14 cellular contexts compared by ENCODE assay signal in the genomic region with DNA sequence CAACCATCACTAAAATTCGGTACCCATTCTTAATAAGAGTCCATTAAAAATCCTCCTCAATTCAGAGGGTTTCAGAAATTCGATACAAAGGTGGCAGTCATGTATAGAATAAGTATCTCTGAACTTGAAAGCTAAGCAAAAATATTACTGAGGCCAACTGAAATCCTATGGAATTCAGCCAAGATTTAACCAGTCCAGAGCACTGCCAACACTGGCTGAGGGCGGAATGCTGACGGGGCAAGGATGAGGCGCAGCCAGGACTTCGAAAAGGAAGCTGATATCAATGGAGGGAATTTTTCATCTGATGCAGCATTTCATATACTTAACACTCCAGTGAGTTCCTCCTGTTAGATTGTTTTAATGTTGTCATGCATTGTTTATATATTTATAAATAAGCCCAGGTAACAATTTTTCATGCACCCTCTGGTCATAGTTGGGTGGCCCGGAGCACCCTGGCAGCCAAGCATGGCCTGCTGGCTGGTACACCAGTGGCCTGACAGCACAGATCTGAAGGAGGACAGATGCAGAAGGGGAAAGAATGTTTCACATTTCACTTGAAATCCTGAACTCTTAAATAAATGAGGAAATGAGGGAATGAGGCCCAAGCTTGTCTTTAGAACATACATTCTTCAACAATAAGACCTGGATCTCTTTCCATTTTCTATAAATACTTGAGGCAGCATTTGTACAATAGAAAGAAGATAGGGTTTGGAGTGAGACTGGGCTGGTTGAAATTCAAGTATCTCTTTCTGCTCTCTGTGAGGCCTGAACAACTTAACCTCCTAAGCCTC. TPM values are rescaled to one million over a fixed set of nuclear protein-coding genes. Genes with fewer than 3 reads are reported as not detected.
DNase-seq lines count a peak whose midpoint lies in the region; ATAC-seq and TF ChIP-seq lines count a peak whose summit lies in the region.
"Had no signal": no experiment of that assay in that cellular context is flagged by ENCODE, and none has a peak within 500 bp of the region (broad histone marks: within the 10 kb centered on the region; RNA-seq: fewer than 3 reads in every experiment).

No MANE protein-coding gene starts in this region.

- POLR2A ChIA-PET in CD8-positive, alpha-beta T cell (lab: Charles Lee) = interaction anchor here (1.3 kb wide), 1 partner anchor 20 kb away, joined by 3 read pairs; no protein-coding TSS in a partner anchor

- no peaks in the 10 kb centered on the region for H3K9me3 Mint-ChIP-seq in CD8-positive, alpha-beta T cell
- H3K9me3 Mint-ChIP-seq in nephron progenitor cell = no peaks in the 10 kb centered on the region

- no peak for ATAC-seq in CD8-positive, alpha-beta T cell
- ATAC-seq in left colon (no peak), GM18870 (IDR thresholded peaks at IDR 0.05; ENCODE audit: unreplicated experiment) (no peak)

- CTCF ChIA-PET in CD8-positive, alpha-beta T cell (lab: Charles Lee) = no interaction called here

- DNase-seq in CD8-positive, alpha-beta T cell = no peak
- peak; percentile 48 for DNase-seq in fibroblast of gingiva (ENCODE audit: low read depth)
- no peak for DNase-seq in nephron progenitor cell
- DNase-seq in left colon = no peak
- DNase-seq in medulla oblongata (ENCODE audit: extremely low spot score) = no peak
- no peak for DNase-seq in H7
- DNase-seq: brain microvascular endothelial cell, GM23248 had no signal

- H3K27me3 Mint-ChIP-seq in CD8-positive, alpha-beta T cell (ENCODE audit: low read depth) = no peaks in the 10 kb centered on the region
- no peaks in the 10 kb centered on the region for H3K27me3 Mint-ChIP-seq in nephron progenitor cell (ENCODE audit: low read depth, poor library complexity)
- H3K27me3 Mint-ChIP-seq: B cell had no signal

- no peak for TF ChIP-seq CTCF in CD8-positive, alpha-beta T cell (IDR thresholded peaks at IDR 0.05)
- TF ChIP-seq CTCF in VCaP (conservative IDR thresholded peaks at IDR 0.05) (no peak), nephron progenitor cell (IDR thresholded peaks at IDR 0.05) (no peak)

- intact Hi-C loops in CD8-positive, alpha-beta T cell (cut with DNase I, micrococcal nuclease) = loop anchor here in 1 of 2 experiments (2.0 kb wide), 1 partner anchor 13 kb away; no protein-coding TSS in a partner anchor
- intact Hi-C loops in left colon (cut with DNase I, micrococcal nuclease) = no loop called here

- peak overlapping the region; percentile 39 for H3K27ac Mint-ChIP-seq in CD8-positive, alpha-beta T cell
- H3K27ac Mint-ChIP-seq in nephron progenitor cell = peak overlapping the region; percentile 22

- peaks cover 9% of the 10 kb centered on the region for H3K4me1 ChIP-seq in CD8-positive, alpha-beta T cell (ENCODE audit: insufficient read depth, low read length)

- H3K27me3 ChIP-seq in CD8-positive, alpha-beta T cell (ENCODE audit: insufficient read depth, low read length) = no peaks in the 10 kb centered on the region
- H3K27me3 ChIP-seq in H7 (ENCODE audit: control insufficient read depth, insufficient read depth, low read length) = no peaks in the 10 kb centered on the region
- H3K27me3 ChIP-seq: brain microvascular endothelial cell had no signal

- H3K9me3 ChIP-seq in CD8-positive, alpha-beta T cell (ENCODE audit: low read length) = no peaks in the 10 kb centered on the region

- no peak overlapping the region for H3K27ac ChIP-seq in CD8-positive, alpha-beta T cell (ENCODE audit: low read depth, low read length)
- peak overlapping the region; percentile 1; the same call in 1 of the 2 replicates for H3K27ac ChIP-seq in VCaP
- H3K27ac ChIP-seq: brain microvascular endothelial cell, GM23248, KMS-11 had no signal

- H3K4me3 ChIP-seq in CD8-positive, alpha-beta T cell (ENCODE audit: low read depth, low read length) = no peak overlapping the region
- no peak overlapping the region for H3K4me3 ChIP-seq in H7 (ENCODE audit: insufficient read depth, low read depth, low read length)
- H3K4me3 ChIP-seq: GM23248, lung, smooth muscle cell had no signal

- H3K4me1 Mint-ChIP-seq in CD8-positive, alpha-beta T cell (ENCODE audit: low read depth) = peaks cover 42% of the 10 kb centered on the region
- H3K4me1 Mint-ChIP-seq in nephron progenitor cell = peaks cover 34% of the 10 kb centered on the region

- no peak overlapping the region for H3K4me3 Mint-ChIP-seq in CD8-positive, alpha-beta T cell
- no peak overlapping the region for H3K4me3 Mint-ChIP-seq in nephron progenitor cell
- H3K4me3 Mint-ChIP-seq: B cell had no signal

- H3K36me3 Mint-ChIP-seq in CD8-positive, alpha-beta T cell = no peaks in the 10 kb centered on the region
- no peaks in the 10 kb centered on the region for H3K36me3 Mint-ChIP-seq in nephron progenitor cell (ENCODE audit: low read depth)

- no peaks in the 10 kb centered on the region for H3K36me3 ChIP-seq in CD8-positive, alpha-beta T cell (ENCODE audit: insufficient read depth, low read length)
- no peaks in the 10 kb centered on the region for H3K36me3 ChIP-seq in H7 (replicated peaks; ENCODE audit: control insufficient read depth, insufficient read depth, low read length)
- H3K36me3 ChIP-seq: brain microvascular endothelial cell had no signal

RNA-seq across cellular contexts. Expression of a gene that starts 41.5 kb away (rescaled TPM):
- total RNA-seq in CD8-positive, alpha-beta T cell = 10 to 100 TPM; 17.2 to 18.6 TPM
- 1 to 10 TPM; 4.2 to 4.7 TPM for total RNA-seq in left colon
- 5.6 and 13.6 TPM in 2 replicates for total RNA-seq in H7 (2014; rRNA removed; shearing (Covaris generic))
